Comparison of ENCODE assay signal across 9 cellular contexts in genomic region chr16:29680180-29680598, GRCh38. TPM values are rescaled to one million over a fixed set of nuclear protein-coding genes. Genes with fewer than 3 reads are reported as not detected.
A peak's percentile ranks its signal among the peaks of the same experiment; 100 is the strongest.
DNase-seq lines count a peak whose midpoint lies in the region; FAIRE-seq and TF ChIP-seq lines count a peak whose summit lies in the region.
"Had no signal": no experiment of that assay in that cellular context is flagged by ENCODE, and none has a peak within 500 bp of the region (broad histone marks: within the 10 kb centered on the region; RNA-seq: fewer than 3 reads in every experiment).

No MANE protein-coding gene starts in this region.

- WGBS in small intestine, 3 donors: 31 to 59% (median 44%) methylated on average over 10 of the region's 10 CpGs

- H3K36me3 ChIP-seq in iPS-18a (ENCODE audit: control insufficient read depth, low read depth, low read length) (peaks cover 15% of the 10 kb centered on the region), small intestine (ENCODE audit: control insufficient read depth in 2 of 2, insufficient read depth in 2 of 2, low read length in 2 of 2) (peaks cover 2 to 4% of the 10 kb centered on the region in 2 donors)

- H3K9ac ChIP-seq in iPS-18a (ENCODE audit: low read length): peak overlapping the region; percentile 95

- TF ChIP-seq CTCF in VCaP (conservative IDR thresholded peaks at IDR 0.05): no peak

- H3K4me3 ChIP-seq in iPS-18a (ENCODE audit: low read length): peak overlapping the region; percentile 69
- H3K4me3 ChIP-seq in small intestine (ENCODE audit: low read depth in 1 of 2, low read length in 2 of 2): peak overlapping the region in 1 of 2 donors; percentile 54

- H3K27me3 ChIP-seq in iPS-18a (ENCODE audit: control insufficient read depth, insufficient read depth, low read length): no peaks in the 10 kb centered on the region
- no peaks in the 10 kb centered on the region for H3K27me3 ChIP-seq in small intestine (ENCODE audit: control insufficient read depth in 2 of 2, insufficient read depth in 2 of 2, low read length in 2 of 2)

- peaks cover 12% of the 10 kb centered on the region for H3K4me1 ChIP-seq in iPS-18a (ENCODE audit: control insufficient read depth, low read depth, low read length)
- H3K4me1 ChIP-seq in small intestine (ENCODE audit: control insufficient read depth in 2 of 2, insufficient read depth in 1 of 2, low read depth in 1 of 2, low read length in 1 of 2): no peaks in the 10 kb centered on the region

- H3K27ac ChIP-seq in VCaP (peak overlapping the region; percentile 29; the same call in 1 of the 2 replicates), iPS-18a (ENCODE audit: low read length) (peak overlapping the region; percentile 95), small intestine (ENCODE audit: low read depth in 1 of 2, low read length in 1 of 2) (peak overlapping the region in 1 of 2 donors; percentile 40)

- H3K9me3 ChIP-seq in iPS-18a (ENCODE audit: control insufficient read depth, low read depth, low read length) (no peaks in the 10 kb centered on the region), small intestine (ENCODE audit: control insufficient read depth, low read depth) (no peaks in the 10 kb centered on the region)

- FAIRE-seq in small intestine (lab: Jason Lieb, UNC): no peak

- peak; percentile 42 for DNase-seq in DMS53 (lab: John Stamatoyannopoulos, UW)
- DNase-seq in DMS53 treated with DMSO at 0.1 percent for 48 hours (lab: John Stamatoyannopoulos, UW; ENCODE audit: unreplicated experiment): no peak
- DNase-seq in small intestine: peak; percentile 68
- DNase-seq in NCI-H1436 treated with DMSO at 0.1 percent for 48 hours (lab: John Stamatoyannopoulos, UW): no peak
- DNase-seq in HUDEP-2 (lab: John Stamatoyannopoulos, UW; ENCODE audit: unreplicated experiment in 76 of 76): no peak
- DNase-seq in NCI-H1105 (lab: John Stamatoyannopoulos, UW): no peak
- DNase-seq: 8988T had no signal

RNA-seq across cellular contexts. Expression of gene QPRT, which starts 1.2 kb away (rescaled TPM):
- 10 to 100 TPM; 30.2 to 32.4 (median 31.6) TPM for polyA plus RNA-seq in small intestine

RNA-seq across cellular contexts. Expression of gene SPN, which starts 17.1 kb away (rescaled TPM):
- polyA plus RNA-seq in small intestine: 1 to 10 TPM; 1.1 to 1.6 (median 1.3) TPM

Comparison
In these comparisons a context has a peak if more than half of its experiments do, and no peak if none do; other contexts are left out.
1. DNase-seq: peak in DMS53 (single experiment) and small intestine (single experiment); none in DMS53 treated with DMSO at 0.1 percent for 48 hours (single experiment), NCI-H1436 treated with DMSO at 0.1 percent for 48 hours (single experiment), HUDEP-2 (0 of 76) and NCI-H1105 (single experiment).